8 cellular contexts compared by ENCODE assay signal in genomic region chr16:57475711-57476339, GRCh38. TPM values are rescaled to one million over a fixed set of nuclear protein-coding genes. Genes with fewer than 3 reads are reported as not detected.
DNase-seq lines count a peak whose midpoint lies in the region; ATAC-seq and TF ChIP-seq lines count a peak whose summit lies in the region.

No MANE protein-coding gene starts in this region.

- 0 out of 2 replicates have a peak, but pooled peaks cover 4% of the 10 kb centered on the region for H3K36me3 ChIP-seq in PC-9 (ENCODE audit: low read depth)

- DNase-seq in AML-193 (lab: John Stamatoyannopoulos, UW) (peak; percentile 50 to 76), PC-9 (no peak), left cardiac atrium (peak; percentile 58), NCI-H1048 (lab: John Stamatoyannopoulos, UW) (no peak)
- peak; percentile 31 to 72 for DNase-seq in activated T-helper 1 cell treated with anti-CD3 and anti-CD28 coated beads, Interleukin-2, amount 50 U/mL, for 16 hours (ENCODE audit: low read depth in 1 of 2, low spot score in 1 of 2)
- DNase-seq in stimulated activated CD4-positive, alpha-beta T cell treated with anti-CD3 and anti-CD28 coated beads, Interleukin-1b, Interleukin-23, amount 100 ng/mL, for 48 hours: peak; percentile 92

- no peaks in the 10 kb centered on the region for H4K20me1 ChIP-seq in PC-9 (ENCODE audit: insufficient read depth)

- H3K9me2 ChIP-seq in PC-9 (ENCODE audit: insufficient read depth): no peaks in the 10 kb centered on the region

- ATAC-seq in GM18907 (IDR thresholded peaks at IDR 0.05; ENCODE audit: unreplicated experiment) (peak; percentile 91), HG03097 (IDR thresholded peaks at IDR 0.05; ENCODE audit: low FRiP score, unreplicated experiment) (peak; percentile 92), left cardiac atrium (peak in 1 of 2 donors; percentile 39)

- no peak overlapping the region for H3K4me3 ChIP-seq in PC-9

- no TSS peak for BruUV-seq in PC-9 (replicated peaks; lab: Mats Ljungman, UMichigan)

- H3K27ac ChIP-seq in PC-9: no peak overlapping the region

- H3K79me2 ChIP-seq in PC-9 (ENCODE audit: low read depth): no peaks in the 10 kb centered on the region

- no peaks in the 10 kb centered on the region for H3K9me3 ChIP-seq in PC-9 (ENCODE audit: insufficient read depth, low read depth)

- CTCF ChIA-PET in PC-9 (lab: Charles Lee): no interaction called here

- no peaks in the 10 kb centered on the region for H3K27me3 ChIP-seq in PC-9 (ENCODE audit: insufficient read depth, low read depth)

- H2AFZ ChIP-seq in PC-9: no peak overlapping the region

- POLR2A ChIA-PET in PC-9 (lab: Charles Lee; ENCODE audit: unreplicated experiment): no interaction called here

- no peaks in the 10 kb centered on the region for H3F3A ChIP-seq in PC-9 (ENCODE audit: insufficient read depth, low read depth)

- peak; percentile 53; the same call in 1 of the 2 replicates for TF ChIP-seq CTCF in PC-9 (conservative IDR thresholded peaks at IDR 0.05)

- no peak overlapping the region for H3K4me2 ChIP-seq in PC-9

- H3K4me1 ChIP-seq in PC-9 (replicated peaks; ENCODE audit: insufficient read depth): no peaks in the 10 kb centered on the region

- intact Hi-C loops in PC-9 (cut with micrococcal nuclease; ENCODE audit: unreplicated experiment): no loop called here
- intact Hi-C loops in left cardiac atrium (cut with DNase I): no loop called here

RNA-seq across cellular contexts. Expression of gene DOK4, which starts 10.5 kb away (rescaled TPM):
- 27.4 and 38.7 TPM in 2 replicates for total RNA-seq in PC-9 (2021)
- 10 to 100 TPM; 14.2 to 14.5 TPM for total RNA-seq in left cardiac atrium

RNA-seq across cellular contexts. Expression of gene POLR2C, which starts 13.3 kb away (rescaled TPM):
- 47.3 and 47.8 TPM in 2 replicates for total RNA-seq in PC-9 (2021)
- total RNA-seq in left cardiac atrium: 10 to 100 TPM; 33.2 to 41.9 TPM

RNA-seq across cellular contexts. Expression of gene COQ9, which starts 28.5 kb away (rescaled TPM):
- total RNA-seq in PC-9 (2021) (53.5 and 58.3 TPM in 2 replicates), left cardiac atrium (100 to 1,000 TPM in 1 of 2 donors, 10 to 100 TPM in 1; 98.9 to 128 TPM)

RNA-seq across cellular contexts. Expression of gene CIAPIN1, which starts 28.6 kb away (rescaled TPM):
- 51.4 and 56.4 TPM in 2 replicates for total RNA-seq in PC-9 (2021)
- 10 to 100 TPM; 36.5 to 77.0 TPM for total RNA-seq in left cardiac atrium

Comparison
In these comparisons a context has a peak if more than half of its experiments do, and no peak if none do; other contexts are left out.
1. DNase-seq: peak in AML-193 (2 of 2), activated T-helper 1 cell treated with anti-CD3 and anti-CD28 coated beads, Interleukin-2, amount 50 U/mL, for 16 hours (2 of 2), left cardiac atrium (single experiment) and stimulated activated CD4-positive, alpha-beta T cell treated with anti-CD3 and anti-CD28 coated beads, Interleukin-1b, Interleukin-23, amount 100 ng/mL, for 48 hours (single experiment); none in PC-9 (0 of 2) and NCI-H1048 (single experiment).